In genomic region chr5:137220523-137220927, GRCh38 we compare ENCODE assay signal across 8 cellular contexts.
DNase-seq lines count a peak whose midpoint lies in the region; ATAC-seq and TF ChIP-seq lines count a peak whose summit lies in the region.

No MANE protein-coding gene starts in this region.

- peak; percentile 54 for TF ChIP-seq CTCF in GM13977 (IDR thresholded peaks at IDR 0.05; ENCODE audit: extremely low read depth, insufficient read depth, missing control alignments)

- DNase-seq in A172 (ENCODE audit: low spot score) (peak; percentile 94), GM13977 (ENCODE audit: low spot score) (peak; percentile 39), NCI-H2029 treated with DMSO at 0.1 percent for 48 hours (lab: John Stamatoyannopoulos, UW) (peak; percentile 59), iPS-NIHi11 (ENCODE audit: low spot score) (peak; percentile 69), DMS79 treated with DMSO at 0.1 percent for 48 hours (lab: John Stamatoyannopoulos, UW) (no peak)
- DNase-seq in activated naive CD8-positive, alpha-beta T cell treated with anti-CD3 and anti-CD28 coated beads, Interleukin-2, amount 50 U/mL, for 24 hours = no peak
- DNase-seq in stimulated activated CD4-positive, alpha-beta T cell treated with anti-CD3 and anti-CD28 coated beads, Interleukin-4, amount 100 ng/mL, for 1 hour = no peak

- H3K27me3 Mint-ChIP-seq in activated naive CD8-positive, alpha-beta T cell treated with anti-CD3 and anti-CD28 coated beads, Interleukin-2, amount 50 U/mL, for 24 hours = peaks cover 12% of the 10 kb centered on the region

- no peaks in the 10 kb centered on the region for H3K9me3 Mint-ChIP-seq in activated naive CD8-positive, alpha-beta T cell treated with anti-CD3 and anti-CD28 coated beads, Interleukin-2, amount 50 U/mL, for 24 hours

- no peak overlapping the region for H3K4me3 Mint-ChIP-seq in activated naive CD8-positive, alpha-beta T cell treated with anti-CD3 and anti-CD28 coated beads, Interleukin-2, amount 50 U/mL, for 24 hours

- in situ Hi-C loops in GM13977 (cut with MboI; ENCODE audit: low pct_unique_long_range_greater_than_20kb, low sequenced_read_pairs, unreplicated experiment) = no loop called here

- peak; percentile 86 for ATAC-seq in HG02870 (IDR thresholded peaks at IDR 0.05; ENCODE audit: unreplicated experiment)
- ATAC-seq in activated naive CD8-positive, alpha-beta T cell treated with anti-CD3 and anti-CD28 coated beads, Interleukin-2, amount 50 U/mL, for 24 hours = peak; percentile 72

- H3K36me3 Mint-ChIP-seq in activated naive CD8-positive, alpha-beta T cell treated with anti-CD3 and anti-CD28 coated beads, Interleukin-2, amount 50 U/mL, for 24 hours (ENCODE audit: low read depth) = no peaks in the 10 kb centered on the region

- no peaks in the 10 kb centered on the region for H3K4me1 Mint-ChIP-seq in activated naive CD8-positive, alpha-beta T cell treated with anti-CD3 and anti-CD28 coated beads, Interleukin-2, amount 50 U/mL, for 24 hours

- no peak overlapping the region for H3K27ac Mint-ChIP-seq in activated naive CD8-positive, alpha-beta T cell treated with anti-CD3 and anti-CD28 coated beads, Interleukin-2, amount 50 U/mL, for 24 hours

Comparison
In these comparisons a context has a peak if more than half of its experiments do, and no peak if none do; other contexts are left out.
1. DNase-seq: peak in A172 (single experiment), GM13977 (single experiment), NCI-H2029 treated with DMSO at 0.1 percent for 48 hours (single experiment) and iPS-NIHi11 (single experiment); none in activated naive CD8-positive, alpha-beta T cell treated with anti-CD3 and anti-CD28 coated beads, Interleukin-2, amount 50 U/mL, for 24 hours (single experiment), DMS79 treated with DMSO at 0.1 percent for 48 hours (single experiment) and stimulated activated CD4-positive, alpha-beta T cell treated with anti-CD3 and anti-CD28 coated beads, Interleukin-4, amount 100 ng/mL, for 1 hour (single experiment).